29 cellular contexts compared by ENCODE assay signal in genomic region chr9:97364769-97365490, GRCh38. TPM values are rescaled to one million over a fixed set of nuclear protein-coding genes. Genes with fewer than 3 reads are reported as not detected.
DNase-seq lines count a peak whose midpoint lies in the region; ATAC-seq and TF ChIP-seq lines count a peak whose summit lies in the region.
"Had no signal": no experiment of that assay in that cellular context is flagged by ENCODE, and none has a peak within 500 bp of the region (broad histone marks: within the 10 kb centered on the region; RNA-seq: fewer than 3 reads in every experiment).

No MANE protein-coding gene starts in this region.

- H3K36me3 Mint-ChIP-seq in H9 (ENCODE audit: insufficient read depth in 1 of 3, low read depth in 3 of 3) (peaks cover 31 to 48% (median 44%) of the 10 kb centered on the region in 3 experiments), neural crest cell (ENCODE audit: low read depth) (peaks cover 24% of the 10 kb centered on the region)
- peaks cover 44% of the 10 kb centered on the region for H3K36me3 Mint-ChIP-seq in CD8-positive, alpha-beta T cell

- H3K23me2 ChIP-seq in H9 (ENCODE audit: insufficient read length, low read depth, low read length, poor library complexity, severe bottlenecking), result no peaks in the 10 kb centered on the region

- no peaks in the 10 kb centered on the region for H4K20me1 ChIP-seq in H9 (ENCODE audit: control insufficient read depth, insufficient read depth, insufficient read length)
- H4K20me1 ChIP-seq: BLaER1 had no signal

- no peak for ATAC-seq in CD8-positive, alpha-beta T cell
- ATAC-seq in GM18868 (IDR thresholded peaks at IDR 0.05; ENCODE audit: unreplicated experiment), result no peak
- ATAC-seq: activated CD8-positive, alpha-beta T cell treated with anti-CD3 and anti-CD28 coated beads for 36 hours; activated T-helper 17 cell treated with anti-CD3 and anti-CD28 coated beads, Interleukin-2, amount 50 U/mL, for 72 hours; esophagus mucosa; pancreas had no signal

- H2BK20ac ChIP-seq in H9 (ENCODE audit: low read depth, low read length, poor library complexity, severe bottlenecking), result no peak overlapping the region

- no peak overlapping the region for H3K56ac ChIP-seq in H9 (ENCODE audit: insufficient read length, low read depth, low read length)

- H3K4me2 ChIP-seq in H9 (ENCODE audit: insufficient read depth, insufficient read length, low read length), result no peak overlapping the region
- H3K4me2 ChIP-seq: BLaER1, KMS-11, neural progenitor cell, smooth muscle cell had no signal

- no peak overlapping the region for H2BK5ac ChIP-seq in H9 (ENCODE audit: insufficient read length, low read length)

- intact Hi-C loops in CD8-positive, alpha-beta T cell (cut with DNase I, micrococcal nuclease), result no loop called here
- intact Hi-C loops in posterior vena cava (cut with DNase I), result no loop called here

- no peak overlapping the region for H4K91ac ChIP-seq in H9 (ENCODE audit: insufficient read length, low read depth, low read length)

- WGBS in H9 (ENCODE audit: extremely low coverage, insufficient read length, low lambda C conversion rate), result no CpG with 5 or more reads among the region's 8 CpGs

- no peak overlapping the region for H3K14ac ChIP-seq in H9 (ENCODE audit: insufficient read depth, low read length)

- no peaks in the 10 kb centered on the region for H3K4me1 ChIP-seq in H9 (ENCODE audit: insufficient read depth, low read length)
- no peaks in the 10 kb centered on the region for H3K4me1 ChIP-seq in CD8-positive, alpha-beta T cell (ENCODE audit: insufficient read depth, low read length)
- H3K4me1 ChIP-seq: BLaER1, colonic mucosa, left ventricle myocardium inferior, neural progenitor cell, pancreas, right atrium auricular region had no signal

- H2BK12ac ChIP-seq in H9 (ENCODE audit: insufficient read length, low read depth, low read length), result no peak overlapping the region

- H3K27me3 Mint-ChIP-seq in H9 (ENCODE audit: low read depth) (no peaks in the 10 kb centered on the region), neural crest cell (ENCODE audit: low read depth) (no peaks in the 10 kb centered on the region)
- H3K27me3 Mint-ChIP-seq in CD8-positive, alpha-beta T cell (ENCODE audit: low read depth), result no peaks in the 10 kb centered on the region
- H3K27me3 Mint-ChIP-seq: activated CD8-positive, alpha-beta T cell treated with anti-CD3 and anti-CD28 coated beads for 36 hours; activated naive CD8-positive, alpha-beta T cell; activated T-helper 17 cell treated with anti-CD3 and anti-CD28 coated beads, Interleukin-2, amount 50 U/mL, for 72 hours had no signal

- H3K4me1 Mint-ChIP-seq in H9 (peaks cover 19 to 20% of the 10 kb centered on the region in 2 experiments), neural crest cell (no peaks in the 10 kb centered on the region)
- H3K4me1 Mint-ChIP-seq in CD8-positive, alpha-beta T cell (ENCODE audit: low read depth), result peaks cover 2% of the 10 kb centered on the region

- no peak overlapping the region for H3K4me3 ChIP-seq in WERI-Rb-1 (ENCODE audit: low read depth, low read length)
- no peak overlapping the region for H3K4me3 ChIP-seq in CD8-positive, alpha-beta T cell (ENCODE audit: low read depth, low read length)
- H3K4me3 ChIP-seq: BLaER1, colonic mucosa, left ventricle myocardium inferior, neural progenitor cell, pancreas, right atrium auricular region, smooth muscle cell had no signal

- CTCF ChIA-PET in CD8-positive, alpha-beta T cell (lab: Charles Lee), result interaction anchor here (0.8 to 1.6 kb wide), 4 partner anchors 19 to 67 kb away, joined by 3 read pairs; no protein-coding TSS in a partner anchor

- no peak overlapping the region for H4K5ac ChIP-seq in H9 (ENCODE audit: insufficient read length, low read depth, low read length)

- no peak for TF ChIP-seq CTCF in H9 (conservative IDR thresholded peaks at IDR 0.05)
- TF ChIP-seq CTCF in WERI-Rb-1 (IDR thresholded peaks at IDR 0.05; ENCODE audit: low read depth, low read length), result no peak
- TF ChIP-seq CTCF in neural crest cell (conservative IDR thresholded peaks at IDR 0.05), result no peak
- no peak for TF ChIP-seq CTCF in CD8-positive, alpha-beta T cell (IDR thresholded peaks at IDR 0.05)

- no peak overlapping the region for H3K4ac ChIP-seq in H9 (ENCODE audit: low read depth, low read length)

- H3K27ac Mint-ChIP-seq in H9 (peak overlapping the region in 2 of 3 experiments; percentile 23 to 31; a peak in 3 of 7 replicates), neural crest cell (ENCODE audit: unreplicated experiment) (peak overlapping the region; percentile 89)
- no peak overlapping the region for H3K27ac Mint-ChIP-seq in CD8-positive, alpha-beta T cell
- H3K27ac Mint-ChIP-seq: activated CD8-positive, alpha-beta T cell treated with anti-CD3 and anti-CD28 coated beads for 36 hours; activated naive CD8-positive, alpha-beta T cell; activated T-helper 17 cell treated with anti-CD3 and anti-CD28 coated beads, Interleukin-2, amount 50 U/mL, for 72 hours; endodermal cell; neural progenitor cell; T-helper 2 cell treated with Interferon-gamma antibody and Interleukin-4, amounts not matched to agents 5 μg/mL and 100 μg/mL, for 36 hours had no signal

- H2BK120ac ChIP-seq in H9 (ENCODE audit: low read depth, low read length, poor library complexity, severe bottlenecking), result no peak overlapping the region

- H3K9me3 ChIP-seq in H9 (ENCODE audit: control insufficient read depth, low read depth, low read length) (no peaks in the 10 kb centered on the region), WERI-Rb-1 (ENCODE audit: severe bottlenecking) (peaks cover 17% of the 10 kb centered on the region)
- no peaks in the 10 kb centered on the region for H3K9me3 ChIP-seq in CD8-positive, alpha-beta T cell (ENCODE audit: low read length)
- H3K9me3 ChIP-seq: colonic mucosa, pancreas had no signal

- no peak overlapping the region for H3K18ac ChIP-seq in H9 (ENCODE audit: insufficient read length, low read depth, low read length)

- H2AK5ac ChIP-seq in H9 (ENCODE audit: insufficient read length, low read length), result no peak overlapping the region

- H3K9ac ChIP-seq in H9 (ENCODE audit: extremely low read depth, insufficient read length, low read length), result no peak overlapping the region
- H3K9ac ChIP-seq: BLaER1, KMS-11, neural progenitor cell had no signal

- H3T11ph ChIP-seq in H9 (ENCODE audit: low read length), result no peak overlapping the region

- H3K79me2 ChIP-seq in H9 (ENCODE audit: insufficient read depth, low read length), result no peaks in the 10 kb centered on the region

- H3K9me3 Mint-ChIP-seq in H9 (peaks cover 13 to 15% of the 10 kb centered on the region in 2 experiments), neural crest cell (peaks cover 4% of the 10 kb centered on the region)
- peaks cover 7% of the 10 kb centered on the region for H3K9me3 Mint-ChIP-seq in CD8-positive, alpha-beta T cell

- no peak overlapping the region for H2AFZ ChIP-seq in H9 (ENCODE audit: low read length)
- H2AFZ ChIP-seq: neural progenitor cell had no signal

- H3K4me3 Mint-ChIP-seq in H9 (no peak overlapping the region), neural crest cell (no peak overlapping the region)
- no peak overlapping the region for H3K4me3 Mint-ChIP-seq in CD8-positive, alpha-beta T cell
- H3K4me3 Mint-ChIP-seq: activated CD8-positive, alpha-beta T cell treated with anti-CD3 and anti-CD28 coated beads for 36 hours; activated naive CD8-positive, alpha-beta T cell; activated T-helper 17 cell treated with anti-CD3 and anti-CD28 coated beads, Interleukin-2, amount 50 U/mL, for 72 hours; endodermal cell; neural progenitor cell; T-helper 2 cell treated with Interferon-gamma antibody and Interleukin-4, amounts not matched to agents 5 μg/mL and 100 μg/mL, for 36 hours had no signal

- H3K23ac ChIP-seq in H9 (ENCODE audit: insufficient read length, low read depth, low read length), result no peak overlapping the region

- peaks cover 26% of the 10 kb centered on the region for H3K36me3 ChIP-seq in WERI-Rb-1
- no peaks in the 10 kb centered on the region for H3K36me3 ChIP-seq in CD8-positive, alpha-beta T cell (ENCODE audit: insufficient read depth, low read length)
- H3K36me3 ChIP-seq: BLaER1, colonic mucosa, neural progenitor cell, pancreas had no signal

- no peak overlapping the region for H4K8ac ChIP-seq in H9 (replicated peaks; ENCODE audit: insufficient read length, low read depth, low read length)

- DNase-seq in H9 (no peak), NCI-H526 (lab: John Stamatoyannopoulos, UW) (peak; percentile 77 to 87), WERI-Rb-1 (peak; percentile 61), neural crest cell (ENCODE audit: low read depth, low spot score) (no peak), posterior vena cava (ENCODE audit: low spot score) (no peak)
- DNase-seq in CD8-positive, alpha-beta T cell, result no peak
- DNase-seq in activated effector memory CD4-positive, alpha-beta T cell treated with Interleukin-2 at 50 U/mL for 16 hours, result no peak
- DNase-seq: activated CD8-positive, alpha-beta T cell treated with anti-CD3 and anti-CD28 coated beads for 36 hours; colonic mucosa; endodermal cell; H7; left ventricle myocardium inferior; mesendoderm; NCI-H1417; NCI-H2081 treated with DMSO at 0.1 percent for 48 hours; NCI-H2227 treated with DMSO at 0.1 percent for 48 hours; pancreas; SIG-M5; stimulated activated naive CD4-positive, alpha-beta T cell treated with Interleukin-2 at 50 U/mL for 16 hours had no signal

- no peaks in the 10 kb centered on the region for H3K79me1 ChIP-seq in H9 (ENCODE audit: insufficient read depth, low read depth, low read length, poor library complexity, severe bottlenecking)

- no peak overlapping the region for H2BK15ac ChIP-seq in H9 (ENCODE audit: low read depth, low read length)

- no peak overlapping the region for H3K27ac ChIP-seq in H9 (ENCODE audit: insufficient read length, low read depth, low read length)
- peak overlapping the region; percentile 68 for H3K27ac ChIP-seq in WERI-Rb-1
- no peak overlapping the region for H3K27ac ChIP-seq in CD8-positive, alpha-beta T cell (ENCODE audit: low read depth, low read length)
- H3K27ac ChIP-seq: BLaER1, colonic mucosa, KMS-11, left ventricle myocardium inferior, neural progenitor cell, pancreas, right atrium auricular region had no signal

- H3K27me3 ChIP-seq in H9 (ENCODE audit: insufficient read depth, low read length) (no peaks in the 10 kb centered on the region), WERI-Rb-1 (ENCODE audit: insufficient read depth, low read depth, severe bottlenecking) (no peaks in the 10 kb centered on the region)
- no peaks in the 10 kb centered on the region for H3K27me3 ChIP-seq in CD8-positive, alpha-beta T cell (ENCODE audit: insufficient read depth, low read length)
- H3K27me3 ChIP-seq: BLaER1, colonic mucosa, neural progenitor cell, pancreas, right atrium auricular region had no signal

- POLR2A ChIA-PET in CD8-positive, alpha-beta T cell (lab: Charles Lee), result no interaction called here

RNA-seq across cellular contexts. Expression of gene TDRD7, which starts 47.0 kb away (rescaled TPM):
- total RNA-seq in H9 (2021) (4.2 and 5.1 TPM in 2 replicates), neural crest cell (1.5 and 1.6 TPM in 2 replicates), posterior vena cava (10 to 100 TPM; 12.0 to 17.0 TPM)
- 1 to 10 TPM; 3.5 to 4.5 TPM for total RNA-seq in CD8-positive, alpha-beta T cell

RNA-seq across cellular contexts. Expression of gene CCDC180, which starts 57.5 kb away (rescaled TPM):
- total RNA-seq in H9 (2021), result 5.9 and 6.1 TPM in 2 replicates
- 6.6 and 10.1 TPM in 2 replicates for total RNA-seq in neural crest cell
- total RNA-seq in CD8-positive, alpha-beta T cell, result 10 to 100 TPM in 1 of 2 experiments, 1 to 10 TPM in 1; 3.4 to 10.5 TPM
- 1 to 10 TPM; 3.2 to 4.9 TPM for total RNA-seq in posterior vena cava

Comparison
In these comparisons a context has a peak if more than half of its experiments do, and no peak if none do; other contexts are left out.
1. DNase-seq: peak in NCI-H526 (2 of 2) and WERI-Rb-1 (single experiment); none in H9 (single experiment), neural crest cell (single experiment), CD8-positive, alpha-beta T cell (0 of 7), activated effector memory CD4-positive, alpha-beta T cell treated with Interleukin-2 at 50 U/mL for 16 hours (single experiment) and posterior vena cava (single experiment).